35 cellular contexts compared by ENCODE assay signal in genomic region chr7:5204546-5204945, GRCh38.
"Had no signal": no experiment of that assay in that cellular context is flagged by ENCODE, and none has a peak within 500 bp of the region (broad histone marks: within the 10 kb centered on the region; RNA-seq: fewer than 3 reads in every experiment).

No MANE protein-coding gene starts in this region.

- H3K4me1 Mint-ChIP-seq: WTC11 had no signal

- H3K9me3 ChIP-seq: adrenal gland, body of pancreas, breast epithelium had no signal

- H3K36me3 ChIP-seq: breast epithelium had no signal

- H3K27me3 ChIP-seq: adrenal gland, body of pancreas, brain microvascular endothelial cell, breast epithelium had no signal

- ATAC-seq: activated CD8-positive, alpha-beta T cell treated with anti-CD3 and anti-CD28 coated beads for 36 hours; activated naive CD4-positive, alpha-beta T cell treated with anti-CD3 and anti-CD28 coated beads, Interleukin-2, amount 50 U/mL, for 72 hours; activated T-cell treated with anti-CD3 and anti-CD28 coated beads, Interleukin-2, amount 50 U/mL, for 4 hours; activated T-cell treated with anti-CD3 and anti-CD28 coated beads, Interleukin-2, amount 50 U/mL, for 72 hours; activated T-helper 17 cell treated with anti-CD3 and anti-CD28 coated beads, Interleukin-2, amount 50 U/mL, for 72 hours; body of pancreas; WTC11 had no signal

- H3K4me1 ChIP-seq: body of pancreas, breast epithelium had no signal

- H3K4me3 Mint-ChIP-seq: activated CD4-positive, alpha-beta memory T cell treated with anti-CD3 and anti-CD28 coated beads for 36 hours; activated CD4-positive, alpha-beta T cell treated with anti-CD3 and anti-CD28 coated beads, Interleukin-2, amount 10 ng/mL, durations not matched to agents 24 days and 14 days; activated CD8-positive, alpha-beta T cell treated with anti-CD3 and anti-CD28 coated beads for 36 hours; activated naive CD4-positive, alpha-beta T cell treated with anti-CD3 and anti-CD28 coated beads for 36 hours; activated naive CD8-positive, alpha-beta T cell treated with anti-CD3 and anti-CD28 coated beads for 36 hours; activated T-cell treated with anti-CD3 and anti-CD28 coated beads, Interleukin-2, amount 50 U/mL, for 4 hours; activated T-cell treated with anti-CD3 and anti-CD28 coated beads, Interleukin-2, amount 50 U/mL, for 72 hours; activated T-helper 1 cell treated with anti-CD3 and anti-CD28 coated beads, Interleukin-12 subunit alpha, Interleukin-12 subunit beta, Interleukin-2, Interleukin-4 antibody, amounts not matched to agents 30 ng/mL and 10 ng/mL and 1 ng/mL, durations not matched to agents 14 hours and 24 hours and 36 hours; activated T-helper 17 cell treated with anti-CD3 and anti-CD28 coated beads, Interleukin-2, amount 50 U/mL, for 72 hours; T-helper 1 cell treated with Interleukin-12 subunit alpha and Interleukin-12 subunit beta and Interleukin-4 antibody, amounts not matched to agents 30 μg/mL and 1 μg/mL, for 36 hours; T-helper 2 cell treated with Interferon-gamma antibody and Interleukin-4, amounts not matched to agents 5 μg/mL and 100 μg/mL, for 36 hours; WTC11 had no signal

- H3K9me3 Mint-ChIP-seq: activated CD4-positive, alpha-beta memory T cell treated with anti-CD3 and anti-CD28 coated beads for 36 hours; activated CD4-positive, alpha-beta T cell treated with anti-CD3 and anti-CD28 coated beads, Interleukin-2, amount 10 ng/mL, durations not matched to agents 24 days and 14 days; activated CD8-positive, alpha-beta T cell treated with anti-CD3 and anti-CD28 coated beads for 36 hours; activated naive CD4-positive, alpha-beta T cell treated with anti-CD3 and anti-CD28 coated beads for 36 hours; activated naive CD4-positive, alpha-beta T cell treated with anti-CD3 and anti-CD28 coated beads, Interleukin-2, amount 50 U/mL, for 72 hours; activated naive CD8-positive, alpha-beta T cell treated with anti-CD3 and anti-CD28 coated beads for 36 hours; activated T-cell treated with anti-CD3 and anti-CD28 coated beads, Interleukin-2, amount 50 U/mL, for 4 hours; activated T-cell treated with anti-CD3 and anti-CD28 coated beads, Interleukin-2, amount 50 U/mL, for 72 hours; activated T-helper 1 cell treated with anti-CD3 and anti-CD28 coated beads, Interleukin-12 subunit alpha, Interleukin-12 subunit beta, Interleukin-2, Interleukin-4 antibody, amounts not matched to agents 30 ng/mL and 10 ng/mL and 1 ng/mL, durations not matched to agents 14 hours and 24 hours and 36 hours; activated T-helper 17 cell treated with anti-CD3 and anti-CD28 coated beads, Interleukin-2, amount 50 U/mL, for 72 hours; T-helper 1 cell treated with Interleukin-12 subunit alpha and Interleukin-12 subunit beta and Interleukin-4 antibody, amounts not matched to agents 30 μg/mL and 1 μg/mL, for 36 hours; T-helper 2 cell treated with Interferon-gamma antibody and Interleukin-4, amounts not matched to agents 5 μg/mL and 100 μg/mL, for 36 hours; WTC11 had no signal

- H3K27ac Mint-ChIP-seq: activated CD4-positive, alpha-beta memory T cell treated with anti-CD3 and anti-CD28 coated beads for 36 hours; activated CD4-positive, alpha-beta T cell treated with anti-CD3 and anti-CD28 coated beads, Interleukin-2, amount 10 ng/mL, durations not matched to agents 24 days and 14 days; activated CD8-positive, alpha-beta T cell treated with anti-CD3 and anti-CD28 coated beads for 36 hours; activated naive CD4-positive, alpha-beta T cell treated with anti-CD3 and anti-CD28 coated beads for 36 hours; activated naive CD4-positive, alpha-beta T cell treated with anti-CD3 and anti-CD28 coated beads, Interleukin-2, amount 50 U/mL, for 72 hours; activated naive CD8-positive, alpha-beta T cell treated with anti-CD3 and anti-CD28 coated beads for 36 hours; activated T-cell treated with anti-CD3 and anti-CD28 coated beads, Interleukin-2, amount 50 U/mL, for 72 hours; activated T-helper 1 cell treated with anti-CD3 and anti-CD28 coated beads, Interleukin-12 subunit alpha, Interleukin-12 subunit beta, Interleukin-2, Interleukin-4 antibody, amounts not matched to agents 30 ng/mL and 10 ng/mL and 1 ng/mL, durations not matched to agents 14 hours and 24 hours and 36 hours; activated T-helper 17 cell treated with anti-CD3 and anti-CD28 coated beads, Interleukin-2, amount 50 U/mL, for 72 hours; T-helper 1 cell treated with Interleukin-12 subunit alpha and Interleukin-12 subunit beta and Interleukin-4 antibody, amounts not matched to agents 30 μg/mL and 1 μg/mL, for 36 hours; T-helper 2 cell treated with Interferon-gamma antibody and Interleukin-4, amounts not matched to agents 5 μg/mL and 100 μg/mL, for 36 hours had no signal

- H3K4me3 ChIP-seq: adrenal gland, body of pancreas, breast epithelium had no signal

- H3K27ac ChIP-seq: adrenal gland, body of pancreas, brain microvascular endothelial cell, breast epithelium, WERI-Rb-1 had no signal

- DNase-seq: activated CD4-positive, alpha-beta memory T cell treated with anti-CD3 and anti-CD28 coated beads for 36 hours; activated CD4-positive, alpha-beta T cell treated with anti-CD3 and anti-CD28 coated beads for 4 hours; activated CD4-positive, alpha-beta T cell treated with anti-CD3 and anti-CD28 coated beads, Interleukin-2, amount 10 ng/mL, durations not matched to agents 24 days and 14 days; activated CD4-positive, alpha-beta T cell treated with anti-CD3 and anti-CD28 coated beads, Interleukin-2, amount 50 U/mL, for 1 hour; activated CD4-positive, alpha-beta T cell treated with anti-CD3 and anti-CD28 coated beads, Interleukin-2, amount 50 U/mL, for 4 hours; activated CD4-positive, CD25-positive, alpha-beta regulatory T cell treated with anti-CD3 and anti-CD28 coated beads, Interleukin-2, amount 50 U/mL, for 72 hours; activated CD8-positive, alpha-beta memory T cell treated with anti-CD3 and anti-CD28 coated beads, Interleukin-2, amount 50 U/mL, for 4 hours; activated CD8-positive, alpha-beta T cell treated with anti-CD3 and anti-CD28 coated beads for 36 hours; activated effector memory CD4-positive, alpha-beta T cell treated with anti-CD3 and anti-CD28 coated beads, Interleukin-2, amount 50 U/mL, for 16 hours; activated gamma-delta T cell treated with Interleukin-2 at 50 U/mL for 16 hours; activated naive CD4-positive, alpha-beta T cell; activated naive CD4-positive, alpha-beta T cell treated with anti-CD3 and anti-CD28 coated beads for 36 hours; activated naive CD4-positive, alpha-beta T cell treated with anti-CD3 and anti-CD28 coated beads, Interleukin-2, amount 50 U/mL, for 16 hours; activated naive CD8-positive, alpha-beta T cell treated with anti-CD3 and anti-CD28 coated beads for 36 hours; activated T-cell treated with anti-CD3 and anti-CD28 coated beads for 4 hours; activated T-cell treated with anti-CD3 and anti-CD28 coated beads, Interleukin-2, amount 50 U/mL, for 1 hour; activated T-cell treated with anti-CD3 and anti-CD28 coated beads, Interleukin-2, amount 50 U/mL, for 4 hours; activated T-cell treated with anti-CD3 and anti-CD28 coated beads, Interleukin-2, amount 50 U/mL, for 72 hours; amniotic stem cell; aorta; body of pancreas; brain microvascular endothelial cell; central memory CD4-positive, alpha-beta T cell; T-helper 1 cell; T-helper 2 cell; T-helper 9 cell; WERI-Rb-1 had no signal

- H3K27me3 Mint-ChIP-seq: activated CD4-positive, alpha-beta memory T cell treated with anti-CD3 and anti-CD28 coated beads for 36 hours; activated CD4-positive, alpha-beta T cell treated with anti-CD3 and anti-CD28 coated beads, Interleukin-2, amount 10 ng/mL, durations not matched to agents 24 days and 14 days; activated CD8-positive, alpha-beta T cell treated with anti-CD3 and anti-CD28 coated beads for 36 hours; activated naive CD8-positive, alpha-beta T cell treated with anti-CD3 and anti-CD28 coated beads for 36 hours; activated T-helper 17 cell treated with anti-CD3 and anti-CD28 coated beads, Interleukin-2, amount 50 U/mL, for 72 hours had no signal
